8 cellular contexts compared by ENCODE assay signal in genomic region chr1:119711804-119712341, GRCh38. TPM values are rescaled to one million over a fixed set of nuclear protein-coding genes. Genes with fewer than 3 reads are reported as not detected.
DNase-seq lines count a peak whose midpoint lies in the region; ATAC-seq and TF ChIP-seq lines count a peak whose summit lies in the region.

Gene PHGDH, plus strand, starts transcription at chr1:119711934. Its CDS starts 89 bp downstream, at chr1:119712023.

- H3K9ac ChIP-seq in liver (ENCODE audit: low read depth in 1 of 2, low read length in 2 of 2): peak within 1 kb of the TSS; percentile 15 to 48

- TF ChIP-seq CTCF in GM10266 (IDR thresholded peaks at IDR 0.05; ENCODE audit: control insufficient read depth, insufficient read depth, low read depth, missing control alignments): no peak
- TF ChIP-seq CTCF in WERI-Rb-1 (IDR thresholded peaks at IDR 0.05; ENCODE audit: low read depth, low read length): no peak
- no peak for TF ChIP-seq CTCF in liver (IDR thresholded peaks at IDR 0.05; ENCODE audit: low read depth, low read length, missing input control)

- H3K9me3 ChIP-seq in WERI-Rb-1 (ENCODE audit: severe bottlenecking): no peaks in the 10 kb centered on the region
- no peaks in the 10 kb centered on the region for H3K9me3 ChIP-seq in liver (ENCODE audit: control insufficient read depth in 4 of 4, low read length in 3 of 4)

- ATAC-seq in HG02763 (IDR thresholded peaks at IDR 0.05; ENCODE audit: unreplicated experiment): peak; percentile 73
- no peak for ATAC-seq in GM21528 (IDR thresholded peaks at IDR 0.05; ENCODE audit: low FRiP score, unreplicated experiment)

- peaks cover 4 to 43% (median 30%) of the 10 kb centered on the region in 4 donors for H3K4me1 ChIP-seq in liver (ENCODE audit: control insufficient read depth in 4 of 4, insufficient read depth in 4 of 4, low read length in 3 of 4)

- WGBS in liver: under 1% methylated on average over 27 of the region's 27 CpGs

- peak; percentile 80 for DNase-seq in GM10266 (ENCODE audit: extremely low spot score)
- peak; percentile 39 for DNase-seq in NCI-H2029 treated with DMSO at 0.1 percent for 48 hours (lab: John Stamatoyannopoulos, UW)
- peak; percentile 56 for DNase-seq in WERI-Rb-1
- DNase-seq in dermis blood vessel endothelial cell: peak; percentile 50
- peak; percentile 39 for DNase-seq in stimulated activated CD4-positive, alpha-beta T cell treated with anti-CD3 and anti-CD28 coated beads, Interleukin-4, amount 100 ng/mL, for 1 hour

- H3K27ac ChIP-seq in WERI-Rb-1 (peak within 1 kb of the TSS; percentile 79), liver (ENCODE audit: low read depth in 1 of 2, low read length in 2 of 2) (peak within 1 kb of the TSS; percentile 34 to 57)

- H3K4me3 ChIP-seq in WERI-Rb-1 (ENCODE audit: low read depth, low read length): peak within 1 kb of the TSS; percentile 88
- H3K4me3 ChIP-seq in liver (ENCODE audit: low read depth in 1 of 3, low read length in 3 of 3): peak within 1 kb of the TSS; percentile 65 to 93 (median 70)

- H3K27me3 ChIP-seq in WERI-Rb-1 (ENCODE audit: insufficient read depth, low read depth, severe bottlenecking): no peaks in the 10 kb centered on the region
- H3K27me3 ChIP-seq in liver (ENCODE audit: control insufficient read depth in 4 of 4, insufficient read depth in 4 of 4, low read length in 3 of 4): no peaks in the 10 kb centered on the region

- peak in 1 of 2 donors; percentile 7 for TF ChIP-seq RAD21 in liver (IDR thresholded peaks at IDR 0.05)

- H3K36me3 ChIP-seq in WERI-Rb-1 (peaks cover 2% of the 10 kb centered on the region; the same call in 1 of the 2 replicates), liver (ENCODE audit: control insufficient read depth in 4 of 4, insufficient read depth in 3 of 4, low read depth in 1 of 4, low read length in 3 of 4) (no peaks in the 10 kb centered on the region)

TF ChIP-seq in liver, 16 proteins besides CTCF, POLR2A, EP300 and RAD21:
- TF ChIP-seq HNF4G (IDR thresholded peaks at IDR 0.05): no peak
- peak; percentile 26 to 41 for TF ChIP-seq HNF4A (conservative IDR thresholded peaks at IDR 0.05)
- TF ChIP-seq FOXA1 (IDR thresholded peaks at IDR 0.05): no peak
- no peak for TF ChIP-seq MAX (IDR thresholded peaks at IDR 0.05)
- peak in 1 of 2 donors; percentile 16 for TF ChIP-seq RXRA (IDR thresholded peaks at IDR 0.05)
- peak; percentile 31 for TF ChIP-seq REST (IDR thresholded peaks at IDR 0.05)
- peak; percentile 94 for TF ChIP-seq TAF1 (conservative IDR thresholded peaks at IDR 0.05)
- no peak for TF ChIP-seq SP1 (IDR thresholded peaks at IDR 0.05)
- no peak for TF ChIP-seq EGR1 (IDR thresholded peaks at IDR 0.05; ENCODE audit: low read depth in 2 of 2)
- no peak for TF ChIP-seq JUND (IDR thresholded peaks at IDR 0.05)
- TF ChIP-seq, protein P1, sequence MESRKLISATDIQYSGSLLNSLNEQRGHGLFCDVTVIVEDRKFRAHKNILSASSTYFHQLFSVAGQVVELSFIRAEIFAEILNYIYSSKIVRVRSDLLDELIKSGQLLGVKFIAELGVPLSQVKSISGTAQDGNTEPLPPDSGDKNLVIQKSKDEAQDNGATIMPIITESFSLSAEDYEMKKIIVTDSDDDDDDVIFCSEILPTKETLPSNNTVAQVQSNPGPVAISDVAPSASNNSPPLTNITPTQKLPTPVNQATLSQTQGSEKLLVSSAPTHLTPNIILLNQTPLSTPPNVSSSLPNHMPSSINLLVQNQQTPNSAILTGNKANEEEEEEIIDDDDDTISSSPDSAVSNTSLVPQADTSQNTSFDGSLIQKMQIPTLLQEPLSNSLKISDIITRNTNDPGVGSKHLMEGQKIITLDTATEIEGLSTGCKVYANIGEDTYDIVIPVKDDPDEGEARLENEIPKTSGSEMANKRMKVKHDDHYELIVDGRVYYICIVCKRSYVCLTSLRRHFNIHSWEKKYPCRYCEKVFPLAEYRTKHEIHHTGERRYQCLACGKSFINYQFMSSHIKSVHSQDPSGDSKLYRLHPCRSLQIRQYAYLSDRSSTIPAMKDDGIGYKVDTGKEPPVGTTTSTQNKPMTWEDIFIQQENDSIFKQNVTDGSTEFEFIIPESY (IDR thresholded peaks at IDR 0.05): no peak
- TF ChIP-seq GABPA (IDR thresholded peaks at IDR 0.05 in 1 of 2, conservative IDR thresholded peaks at IDR 0.05 in 1 of 2): no peak
- no peak for TF ChIP-seq NR2F2 (IDR thresholded peaks at IDR 0.05)
- TF ChIP-seq FOXA2 (IDR thresholded peaks at IDR 0.05): no peak
- no peak for TF ChIP-seq YY1 (IDR thresholded peaks at IDR 0.05)
- TF ChIP-seq, protein P2, sequence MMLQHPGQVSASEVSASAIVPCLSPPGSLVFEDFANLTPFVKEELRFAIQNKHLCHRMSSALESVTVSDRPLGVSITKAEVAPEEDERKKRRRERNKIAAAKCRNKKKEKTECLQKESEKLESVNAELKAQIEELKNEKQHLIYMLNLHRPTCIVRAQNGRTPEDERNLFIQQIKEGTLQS (IDR thresholded peaks at IDR 0.05): no peak

RNA-seq across cellular contexts. Expression of gene PHGDH, which starts in this region (rescaled TPM):
- total RNA-seq in dermis blood vessel endothelial cell: 1.4 and 6.8 TPM in 2 replicates
- total RNA-seq in liver: 10 to 100 TPM; 48.0 to 59.7 TPM
- 100 to 1,000 TPM; 101 to 178 TPM for polyA plus RNA-seq in liver
